8 cellular contexts compared by ENCODE assay signal in the genomic region with DNA sequence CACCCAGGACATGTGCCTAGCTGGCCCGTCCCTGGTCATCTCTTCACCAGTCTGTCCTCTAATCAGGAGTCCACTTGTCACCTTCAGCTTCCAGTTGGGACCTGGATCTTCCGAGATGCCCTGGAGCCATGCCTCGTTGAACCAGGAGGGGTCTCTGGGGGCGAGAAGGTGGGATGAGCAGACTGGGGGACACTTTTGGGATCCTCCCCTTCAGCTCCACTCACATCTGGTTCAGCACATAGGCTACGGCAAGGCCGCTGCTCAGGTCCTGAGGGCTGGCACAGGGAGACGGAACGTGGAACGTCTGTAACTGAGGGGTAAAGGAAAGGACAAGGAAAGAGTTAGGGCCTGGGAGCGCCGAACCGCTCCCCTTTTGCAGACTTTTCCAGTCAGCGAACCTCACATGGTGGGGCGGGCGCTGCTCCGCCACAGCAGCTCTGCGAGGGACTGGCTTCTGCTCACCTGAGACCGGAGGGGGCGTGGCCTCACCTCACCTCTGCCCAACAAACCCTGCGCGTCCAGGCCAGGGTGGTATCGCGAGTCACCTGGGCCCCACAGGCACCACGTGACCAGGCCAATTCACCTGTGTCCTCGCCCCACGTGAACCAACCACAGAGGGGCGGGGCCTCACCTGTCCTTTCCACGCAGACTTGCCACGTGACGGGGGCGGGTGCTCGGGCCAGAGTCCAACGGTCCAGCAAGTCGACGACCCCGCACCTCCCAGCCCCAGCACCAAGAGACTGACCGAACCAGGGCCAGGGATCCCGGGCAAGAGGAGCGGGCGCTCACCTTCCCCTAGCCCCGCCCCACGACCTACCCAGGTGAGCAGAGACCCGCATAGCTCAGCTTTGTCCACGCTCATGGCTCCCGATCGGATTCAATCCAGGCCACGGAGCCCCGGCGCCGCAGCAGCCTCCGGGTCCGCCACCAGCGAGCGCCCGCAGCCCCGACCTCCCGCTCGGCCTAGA. TPM values are rescaled to one million over a fixed set of nuclear protein-coding genes. Genes with fewer than 3 reads are reported as not detected.
DNase-seq lines count a peak whose midpoint lies in the region; ATAC-seq and TF ChIP-seq lines count a peak whose summit lies in the region.

A gene with protein sequence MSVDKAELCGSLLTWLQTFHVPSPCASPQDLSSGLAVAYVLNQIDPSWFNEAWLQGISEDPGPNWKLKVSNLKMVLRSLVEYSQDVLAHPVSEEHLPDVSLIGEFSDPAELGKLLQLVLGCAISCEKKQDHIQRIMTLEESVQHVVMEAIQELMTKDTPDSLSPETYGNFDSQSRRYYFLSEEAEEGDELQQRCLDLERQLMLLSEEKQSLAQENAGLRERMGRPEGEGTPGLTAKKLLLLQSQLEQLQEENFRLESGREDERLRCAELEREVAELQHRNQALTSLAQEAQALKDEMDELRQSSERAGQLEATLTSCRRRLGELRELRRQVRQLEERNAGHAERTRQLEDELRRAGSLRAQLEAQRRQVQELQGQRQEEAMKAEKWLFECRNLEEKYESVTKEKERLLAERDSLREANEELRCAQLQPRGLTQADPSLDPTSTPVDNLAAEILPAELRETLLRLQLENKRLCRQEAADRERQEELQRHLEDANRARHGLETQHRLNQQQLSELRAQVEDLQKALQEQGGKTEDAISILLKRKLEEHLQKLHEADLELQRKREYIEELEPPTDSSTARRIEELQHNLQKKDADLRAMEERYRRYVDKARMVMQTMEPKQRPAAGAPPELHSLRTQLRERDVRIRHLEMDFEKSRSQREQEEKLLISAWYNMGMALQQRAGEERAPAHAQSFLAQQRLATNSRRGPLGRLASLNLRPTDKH (minus strand): TSS at position 965 of the 968 bp plus-strand sequence. CDS start 103 bp downstream, at position 862.

- H3K27ac Mint-ChIP-seq in activated naive CD8-positive, alpha-beta T cell treated with anti-CD3 and anti-CD28 coated beads, Interleukin-2, amount 10 ng/mL, durations not matched to agents 7 days and 5 days, result peak within 1 kb of the TSS; percentile 48

- no peak for TF ChIP-seq CTCF in right atrium auricular region (IDR thresholded peaks at IDR 0.05)

- DNase-seq in activated effector memory CD4-positive, alpha-beta T cell treated with anti-CD3 and anti-CD28 coated beads, Interleukin-2, amount 50 U/mL, for 16 hours, result peak; percentile 80
- DNase-seq in activated effector memory CD4-positive, alpha-beta T cell treated with Interleukin-2 at 50 U/mL for 16 hours, result no peak
- peak; percentile 79 for DNase-seq in NCI-H2107 (lab: John Stamatoyannopoulos, UW)
- no peak for DNase-seq in activated naive CD8-positive, alpha-beta T cell treated with anti-CD3 and anti-CD28 coated beads, Interleukin-2, amount 10 ng/mL, durations not matched to agents 7 days and 5 days
- no peak for DNase-seq in right atrium auricular region (ENCODE audit: low spot score)

- H3K27me3 Mint-ChIP-seq in activated naive CD8-positive, alpha-beta T cell treated with anti-CD3 and anti-CD28 coated beads, Interleukin-2, amount 10 ng/mL, durations not matched to agents 7 days and 5 days, result no peaks in the 10 kb centered on the region

- H3K27ac ChIP-seq in right atrium auricular region (peak within 1 kb of the TSS; percentile 72 to 87), rectal smooth muscle tissue (ENCODE audit: low read depth, low read length) (peak within 1 kb of the TSS; percentile 61)

- H3K9ac ChIP-seq in rectal smooth muscle tissue (ENCODE audit: low read length), result peak within 1 kb of the TSS; percentile 49

- H3K36me3 ChIP-seq in right atrium auricular region (no peaks in the 10 kb centered on the region), rectal smooth muscle tissue (ENCODE audit: control insufficient read depth, insufficient read depth, low read length) (peaks cover 2% of the 10 kb centered on the region)

- peaks cover 19% of the 10 kb centered on the region for H3K4me1 Mint-ChIP-seq in activated naive CD8-positive, alpha-beta T cell treated with anti-CD3 and anti-CD28 coated beads, Interleukin-2, amount 10 ng/mL, durations not matched to agents 7 days and 5 days

- peak; percentile 21 for ATAC-seq in activated naive CD8-positive, alpha-beta T cell treated with anti-CD3 and anti-CD28 coated beads, Interleukin-2, amount 10 ng/mL, durations not matched to agents 7 days and 5 days (ENCODE audit: low read depth)
- ATAC-seq in HG03135 (IDR thresholded peaks at IDR 0.05; ENCODE audit: unreplicated experiment) (no peak), HG02981 (IDR thresholded peaks at IDR 0.05; ENCODE audit: unreplicated experiment) (no peak)

- H3K4me1 ChIP-seq in right atrium auricular region (peaks cover 0 to 51% of the 10 kb centered on the region in 2 donors), rectal smooth muscle tissue (ENCODE audit: control insufficient read depth, insufficient read depth, low read length) (peaks cover 16% of the 10 kb centered on the region)

- no peaks in the 10 kb centered on the region for H3K9me3 Mint-ChIP-seq in activated naive CD8-positive, alpha-beta T cell treated with anti-CD3 and anti-CD28 coated beads, Interleukin-2, amount 10 ng/mL, durations not matched to agents 7 days and 5 days

- H3K4me3 ChIP-seq in right atrium auricular region, result peak within 1 kb of the TSS; percentile 49 to 70
- peak within 1 kb of the TSS; percentile 87 for H3K4me3 ChIP-seq in rectal smooth muscle tissue (ENCODE audit: low read length)

- H3K27me3 ChIP-seq in right atrium auricular region (no peaks in the 10 kb centered on the region), rectal smooth muscle tissue (ENCODE audit: control insufficient read depth, insufficient read depth, low read length) (no peaks in the 10 kb centered on the region)

- H3K36me3 Mint-ChIP-seq in activated naive CD8-positive, alpha-beta T cell treated with anti-CD3 and anti-CD28 coated beads, Interleukin-2, amount 10 ng/mL, durations not matched to agents 7 days and 5 days, result no peaks in the 10 kb centered on the region

- POLR2A ChIA-PET in activated naive CD8-positive, alpha-beta T cell treated with anti-CD3 and anti-CD28 coated beads, Interleukin-2, amount 10 ng/mL, durations not matched to agents 7 days and 5 days (lab: Charles Lee), result interaction anchor here (2.7 kb wide), 1 partner anchor 18 kb away, joined by 20 read pairs; a partner anchor contains a TSS

- H3K9me3 ChIP-seq in right atrium auricular region, result no peaks in the 10 kb centered on the region

- H3K4me3 Mint-ChIP-seq in activated naive CD8-positive, alpha-beta T cell treated with anti-CD3 and anti-CD28 coated beads, Interleukin-2, amount 10 ng/mL, durations not matched to agents 7 days and 5 days, result peak within 1 kb of the TSS; percentile 71

RNA-seq across cellular contexts. Expression of the gene that starts here (rescaled TPM):
- total RNA-seq in activated naive CD8-positive, alpha-beta T cell treated with anti-CD3 and anti-CD28 coated beads, Interleukin-2, amount 10 ng/mL, durations not matched to agents 7 days and 5 days, result 10 to 100 TPM; 20.0 to 20.3 TPM
- total RNA-seq in right atrium auricular region, result 10 to 100 TPM; 11.4 to 12.2 TPM

Comparison
In these comparisons a context has a peak if more than half of its experiments do, and no peak if none do; other contexts are left out.
1. DNase-seq: peak in activated effector memory CD4-positive, alpha-beta T cell treated with anti-CD3 and anti-CD28 coated beads, Interleukin-2, amount 50 U/mL, for 16 hours (single experiment) and NCI-H2107 (single experiment); none in activated effector memory CD4-positive, alpha-beta T cell treated with Interleukin-2 at 50 U/mL for 16 hours (single experiment), activated naive CD8-positive, alpha-beta T cell treated with anti-CD3 and anti-CD28 coated beads, Interleukin-2, amount 10 ng/mL, durations not matched to agents 7 days and 5 days (single experiment) and right atrium auricular region (single experiment).